Comparison of ENCODE assay signal across 9 cellular contexts in genomic region chrX:119015407-119016242, GRCh38. TPM values are rescaled to one million over a fixed set of nuclear protein-coding genes. Genes with fewer than 3 reads are reported as not detected.
DNase-seq lines count a peak whose midpoint lies in the region; ATAC-seq and TF ChIP-seq lines count a peak whose summit lies in the region.
"Had no signal": no experiment of that assay in that cellular context is flagged by ENCODE, and none has a peak within 500 bp of the region (broad histone marks: within the 10 kb centered on the region; RNA-seq: fewer than 3 reads in every experiment).

No MANE protein-coding gene starts in this region.

- TF ChIP-seq CTCF in activated CD8-positive, alpha-beta T cell treated with anti-CD3 and anti-CD28 coated beads for 36 hours (IDR thresholded peaks at IDR 0.05) = no peak
- TF ChIP-seq CTCF in cardiac fibroblast (IDR thresholded peaks at IDR 0.05; ENCODE audit: low read depth, low read length) (no peak), neural progenitor cell (IDR thresholded peaks at IDR 0.05) (no peak)

- POLR2A ChIA-PET in activated CD8-positive, alpha-beta T cell treated with anti-CD3 and anti-CD28 coated beads for 36 hours (lab: Charles Lee) = no interaction called here
- POLR2A ChIA-PET in activated CD8-positive, alpha-beta T cell treated with anti-CD3 and anti-CD28 coated beads, Interleukin-2, amount 10 ng/mL, durations not matched to agents 7 days and 5 days (lab: Charles Lee) = no interaction called here

- no peak overlapping the region for H3K9ac ChIP-seq in neural progenitor cell

- H3K27ac Mint-ChIP-seq in activated CD8-positive, alpha-beta T cell treated with anti-CD3 and anti-CD28 coated beads for 36 hours = no peak overlapping the region
- H3K27ac Mint-ChIP-seq in activated CD8-positive, alpha-beta T cell treated with anti-CD3 and anti-CD28 coated beads, Interleukin-2, amount 10 ng/mL, durations not matched to agents 7 days and 5 days = no peak overlapping the region
- H3K27ac Mint-ChIP-seq in neural progenitor cell = no peak overlapping the region

- H4K20me1 ChIP-seq in neural progenitor cell (ENCODE audit: low read depth) = no peaks in the 10 kb centered on the region

- intact Hi-C loops in activated CD8-positive, alpha-beta T cell treated with anti-CD3 and anti-CD28 coated beads for 36 hours (cut with micrococcal nuclease) = no loop called here
- intact Hi-C loops in posterior vena cava (cut with DNase I) = no loop called here

- no peak overlapping the region for H3K4me2 ChIP-seq in neural progenitor cell

- H3K9me3 ChIP-seq in neural progenitor cell (ENCODE audit: low read depth) = no peaks in the 10 kb centered on the region

- no peaks in the 10 kb centered on the region for H3K27me3 Mint-ChIP-seq in activated CD8-positive, alpha-beta T cell treated with anti-CD3 and anti-CD28 coated beads for 36 hours
- peaks cover 2% of the 10 kb centered on the region for H3K27me3 Mint-ChIP-seq in activated CD8-positive, alpha-beta T cell treated with anti-CD3 and anti-CD28 coated beads, Interleukin-2, amount 10 ng/mL, durations not matched to agents 7 days and 5 days (ENCODE audit: low read depth)
- peaks cover 2% of the 10 kb centered on the region for H3K27me3 Mint-ChIP-seq in neural progenitor cell (ENCODE audit: insufficient read depth, low read depth)

- H3K27ac ChIP-seq in neural progenitor cell = no peak overlapping the region

- no peaks in the 10 kb centered on the region for H3K36me3 ChIP-seq in neural progenitor cell

- peak; percentile 84 for ATAC-seq in activated CD8-positive, alpha-beta T cell treated with anti-CD3 and anti-CD28 coated beads for 36 hours
- ATAC-seq in activated CD8-positive, alpha-beta T cell treated with anti-CD3 and anti-CD28 coated beads, Interleukin-2, amount 10 ng/mL, durations not matched to agents 7 days and 5 days = no peak
- peak; percentile 83 for ATAC-seq in HG02763 (IDR thresholded peaks at IDR 0.05; ENCODE audit: unreplicated experiment)

- H3K4me1 ChIP-seq in neural progenitor cell = no peaks in the 10 kb centered on the region

- no peak overlapping the region for H2AFZ ChIP-seq in neural progenitor cell (replicated peaks)

- CTCF ChIA-PET in activated CD8-positive, alpha-beta T cell treated with anti-CD3 and anti-CD28 coated beads for 36 hours (lab: Charles Lee) = interaction anchor here (1.2 to 3.3 kb wide), 3 partner anchors 9 to 53 kb away, joined by 5 to 18 read pairs (median 6); no protein-coding TSS in a partner anchor
- CTCF ChIA-PET in activated CD8-positive, alpha-beta T cell treated with anti-CD3 and anti-CD28 coated beads, Interleukin-2, amount 10 ng/mL, durations not matched to agents 7 days and 5 days (lab: Charles Lee) = no interaction called here

- H3K79me2 ChIP-seq in neural progenitor cell (ENCODE audit: low read depth) = no peaks in the 10 kb centered on the region

- peaks cover 7% of the 10 kb centered on the region for H3K36me3 Mint-ChIP-seq in activated CD8-positive, alpha-beta T cell treated with anti-CD3 and anti-CD28 coated beads for 36 hours (ENCODE audit: low read depth)
- no peaks in the 10 kb centered on the region for H3K36me3 Mint-ChIP-seq in activated CD8-positive, alpha-beta T cell treated with anti-CD3 and anti-CD28 coated beads, Interleukin-2, amount 10 ng/mL, durations not matched to agents 7 days and 5 days (ENCODE audit: low read depth)
- peaks cover 4% of the 10 kb centered on the region for H3K36me3 Mint-ChIP-seq in neural progenitor cell

- no peak overlapping the region for H3K4me3 Mint-ChIP-seq in activated CD8-positive, alpha-beta T cell treated with anti-CD3 and anti-CD28 coated beads for 36 hours
- H3K4me3 Mint-ChIP-seq in activated CD8-positive, alpha-beta T cell treated with anti-CD3 and anti-CD28 coated beads, Interleukin-2, amount 10 ng/mL, durations not matched to agents 7 days and 5 days = no peak overlapping the region
- no peak overlapping the region for H3K4me3 Mint-ChIP-seq in neural progenitor cell

- H3K4me1 Mint-ChIP-seq in activated CD8-positive, alpha-beta T cell treated with anti-CD3 and anti-CD28 coated beads for 36 hours (ENCODE audit: low read depth) = peaks cover 18% of the 10 kb centered on the region
- peaks cover 8% of the 10 kb centered on the region for H3K4me1 Mint-ChIP-seq in activated CD8-positive, alpha-beta T cell treated with anti-CD3 and anti-CD28 coated beads, Interleukin-2, amount 10 ng/mL, durations not matched to agents 7 days and 5 days (ENCODE audit: low read depth)
- no peaks in the 10 kb centered on the region for H3K4me1 Mint-ChIP-seq in neural progenitor cell

- DNase-seq in activated CD8-positive, alpha-beta T cell treated with anti-CD3 and anti-CD28 coated beads for 36 hours = peak; percentile 58
- DNase-seq in activated CD8-positive, alpha-beta T cell treated with anti-CD3 and anti-CD28 coated beads, Interleukin-2, amount 10 ng/mL, durations not matched to agents 7 days and 5 days = no peak
- peak; percentile 53 to 91 for DNase-seq in NOMO-1 (lab: John Stamatoyannopoulos, UW; ENCODE audit: unreplicated experiment in 2 of 2)
- peak; percentile 86 to 87 for DNase-seq in cardiac fibroblast (ENCODE audit: low read depth in 2 of 2)
- peak; percentile 88 for DNase-seq in posterior vena cava (ENCODE audit: low spot score)
- DNase-seq in neural progenitor cell (ENCODE audit: low spot score) = no peak
- DNase-seq in NCI-H1694 (lab: John Stamatoyannopoulos, UW) = no peak
- DNase-seq: DND-41 had no signal

- no peaks in the 10 kb centered on the region for H3F3A ChIP-seq in neural progenitor cell (ENCODE audit: low read depth)

- H3K27me3 ChIP-seq in neural progenitor cell = no peaks in the 10 kb centered on the region

- H3K9me3 Mint-ChIP-seq in activated CD8-positive, alpha-beta T cell treated with anti-CD3 and anti-CD28 coated beads for 36 hours = no peaks in the 10 kb centered on the region
- no peaks in the 10 kb centered on the region for H3K9me3 Mint-ChIP-seq in activated CD8-positive, alpha-beta T cell treated with anti-CD3 and anti-CD28 coated beads, Interleukin-2, amount 10 ng/mL, durations not matched to agents 7 days and 5 days (ENCODE audit: insufficient read depth)
- H3K9me3 Mint-ChIP-seq in neural progenitor cell = peaks cover 11% of the 10 kb centered on the region

- H3K4me3 ChIP-seq in cardiac fibroblast (replicated peaks in 1 of 2; ENCODE audit: low read depth in 2 of 2, low read length in 2 of 2) = no peak overlapping the region
- H3K4me3 ChIP-seq in neural progenitor cell = no peak overlapping the region

RNA-seq across cellular contexts. Expression of gene LONRF3, which starts 41.2 kb away (rescaled TPM):
- 1 to 10 TPM; 1.7 to 1.9 TPM for total RNA-seq in activated CD8-positive, alpha-beta T cell treated with anti-CD3 and anti-CD28 coated beads for 36 hours
- under 1 TPM; 0.23 to 0.26 TPM for total RNA-seq in activated CD8-positive, alpha-beta T cell treated with anti-CD3 and anti-CD28 coated beads, Interleukin-2, amount 10 ng/mL, durations not matched to agents 7 days and 5 days
- 1 to 10 TPM; 3.1 to 5.7 TPM for total RNA-seq in posterior vena cava
- total RNA-seq in neural progenitor cell (ENCODE audit: low replicate concordance) = 0.25 and 0.39 TPM in 2 replicates

RNA-seq across cellular contexts. Expression of gene CT47C1, which starts 57.2 kb away (rescaled TPM):
- total RNA-seq in activated CD8-positive, alpha-beta T cell treated with anti-CD3 and anti-CD28 coated beads for 36 hours = not detected
- not detected for total RNA-seq in activated CD8-positive, alpha-beta T cell treated with anti-CD3 and anti-CD28 coated beads, Interleukin-2, amount 10 ng/mL, durations not matched to agents 7 days and 5 days
- total RNA-seq in posterior vena cava = not detected
- total RNA-seq in neural progenitor cell (ENCODE audit: low replicate concordance) = not detected in 2 replicates

Comparison
In these comparisons a context has a peak if more than half of its experiments do, and no peak if none do; other contexts are left out.
1. DNase-seq: peak in activated CD8-positive, alpha-beta T cell treated with anti-CD3 and anti-CD28 coated beads for 36 hours (single experiment), NOMO-1 (2 of 2), cardiac fibroblast (2 of 2) and posterior vena cava (single experiment); none in activated CD8-positive, alpha-beta T cell treated with anti-CD3 and anti-CD28 coated beads, Interleukin-2, amount 10 ng/mL, durations not matched to agents 7 days and 5 days (single experiment), neural progenitor cell (single experiment) and NCI-H1694 (single experiment).